In genomic region chr7:101223528-101223927, GRCh38 we compare ENCODE assay signal across 16 cellular contexts. TPM values are rescaled to one million over a fixed set of nuclear protein-coding genes. Genes with fewer than 3 reads are reported as not detected.
DNase-seq lines count a peak whose midpoint lies in the region; ATAC-seq and TF ChIP-seq lines count a peak whose summit lies in the region.
"Had no signal": no experiment of that assay in that cellular context is flagged by ENCODE, and none has a peak within 500 bp of the region (broad histone marks: within the 10 kb centered on the region; RNA-seq: fewer than 3 reads in every experiment).

No MANE protein-coding gene starts in this region.

- intact Hi-C loops in activated naive CD4-positive, alpha-beta T cell treated with anti-CD3 and anti-CD28 coated beads for 36 hours (cut with micrococcal nuclease): no loop called here

- no peak for TF ChIP-seq CTCF in WERI-Rb-1 (IDR thresholded peaks at IDR 0.05; ENCODE audit: low read depth, low read length)
- no peak for TF ChIP-seq CTCF in neural crest cell (conservative IDR thresholded peaks at IDR 0.05)
- no peak for TF ChIP-seq CTCF in type B pancreatic cell (conservative IDR thresholded peaks at IDR 0.05)

- in situ Hi-C loops in ACHN (cut with HindIII; ENCODE audit: low pct_ligation_motif_present, low pct_unique_long_range_greater_than_20kb, low sequenced_read_pairs): no loop called here

- no peaks in the 10 kb centered on the region for H3K27me3 Mint-ChIP-seq in activated naive CD4-positive, alpha-beta T cell treated with anti-CD3 and anti-CD28 coated beads, Interleukin-2, amount 10 ng/mL, durations not matched to agents 7 days and 5 days
- H3K27me3 Mint-ChIP-seq in activated naive CD4-positive, alpha-beta T cell treated with anti-CD3 and anti-CD28 coated beads for 36 hours (ENCODE audit: low read depth): no peaks in the 10 kb centered on the region
- no peaks in the 10 kb centered on the region for H3K27me3 Mint-ChIP-seq in neural crest cell (ENCODE audit: low read depth)
- no peaks in the 10 kb centered on the region for H3K27me3 Mint-ChIP-seq in type B pancreatic cell
- H3K27me3 Mint-ChIP-seq: CD4-positive, alpha-beta T cell had no signal

- H3K9me3 ChIP-seq in WERI-Rb-1 (ENCODE audit: severe bottlenecking): no peaks in the 10 kb centered on the region
- H3K9me3 ChIP-seq: BLaER1 treated with 17β-estradiol and CSF1 and Interleukin-3, amounts not matched to agents 10 nM and 100 nM had no signal

- CTCF ChIA-PET in activated naive CD4-positive, alpha-beta T cell treated with anti-CD3 and anti-CD28 coated beads, Interleukin-2, amount 10 ng/mL, durations not matched to agents 7 days and 5 days (lab: Charles Lee): no interaction called here
- CTCF ChIA-PET in activated naive CD4-positive, alpha-beta T cell treated with anti-CD3 and anti-CD28 coated beads for 36 hours (lab: Charles Lee): no interaction called here

- H3K36me3 Mint-ChIP-seq in activated naive CD4-positive, alpha-beta T cell treated with anti-CD3 and anti-CD28 coated beads, Interleukin-2, amount 10 ng/mL, durations not matched to agents 7 days and 5 days: peaks cover 45% of the 10 kb centered on the region
- peaks cover 11% of the 10 kb centered on the region for H3K36me3 Mint-ChIP-seq in activated naive CD4-positive, alpha-beta T cell treated with anti-CD3 and anti-CD28 coated beads for 36 hours (ENCODE audit: low read depth)
- H3K36me3 Mint-ChIP-seq in neural crest cell (ENCODE audit: low read depth): peaks cover 2% of the 10 kb centered on the region
- peaks cover 6% of the 10 kb centered on the region for H3K36me3 Mint-ChIP-seq in type B pancreatic cell

- no peaks in the 10 kb centered on the region for H3K27me3 ChIP-seq in WERI-Rb-1 (ENCODE audit: insufficient read depth, low read depth, severe bottlenecking)
- H3K27me3 ChIP-seq: BLaER1 treated with 17β-estradiol and CSF1 and Interleukin-3, amounts not matched to agents 10 nM and 100 nM had no signal

- H3K4me3 Mint-ChIP-seq in activated naive CD4-positive, alpha-beta T cell treated with anti-CD3 and anti-CD28 coated beads, Interleukin-2, amount 10 ng/mL, durations not matched to agents 7 days and 5 days: no peak overlapping the region
- no peak overlapping the region for H3K4me3 Mint-ChIP-seq in activated naive CD4-positive, alpha-beta T cell treated with anti-CD3 and anti-CD28 coated beads for 36 hours
- H3K4me3 Mint-ChIP-seq in neural crest cell (no peak overlapping the region), type B pancreatic cell (no peak overlapping the region)
- H3K4me3 Mint-ChIP-seq: CD4-positive, alpha-beta T cell; H9 had no signal

- H3K4me1 Mint-ChIP-seq in activated naive CD4-positive, alpha-beta T cell treated with anti-CD3 and anti-CD28 coated beads, Interleukin-2, amount 10 ng/mL, durations not matched to agents 7 days and 5 days: peaks cover 24% of the 10 kb centered on the region
- H3K4me1 Mint-ChIP-seq in activated naive CD4-positive, alpha-beta T cell treated with anti-CD3 and anti-CD28 coated beads for 36 hours (ENCODE audit: low read depth): peaks cover 20% of the 10 kb centered on the region
- H3K4me1 Mint-ChIP-seq in neural crest cell (peaks cover 5% of the 10 kb centered on the region), type B pancreatic cell (ENCODE audit: unreplicated experiment) (peaks cover 9% of the 10 kb centered on the region)

- H3K4me3 ChIP-seq in WERI-Rb-1 (ENCODE audit: low read depth, low read length): no peak overlapping the region
- H3K4me3 ChIP-seq: BLaER1 treated with 17β-estradiol and CSF1 and Interleukin-3, amounts not matched to agents 10 nM and 100 nM had no signal

- H3K27ac Mint-ChIP-seq in activated naive CD4-positive, alpha-beta T cell treated with anti-CD3 and anti-CD28 coated beads, Interleukin-2, amount 10 ng/mL, durations not matched to agents 7 days and 5 days: peak overlapping the region; percentile 45
- H3K27ac Mint-ChIP-seq in activated naive CD4-positive, alpha-beta T cell treated with anti-CD3 and anti-CD28 coated beads for 36 hours: no peak overlapping the region
- H3K27ac Mint-ChIP-seq in neural crest cell (ENCODE audit: unreplicated experiment): peak overlapping the region; percentile 43
- H3K27ac Mint-ChIP-seq in type B pancreatic cell: no peak overlapping the region
- H3K27ac Mint-ChIP-seq: CD4-positive, alpha-beta T cell; H9 had no signal

- H3K36me3 ChIP-seq in WERI-Rb-1: peaks cover 46% of the 10 kb centered on the region

- H3K27ac ChIP-seq in WERI-Rb-1: peak overlapping the region; percentile 85
- H3K27ac ChIP-seq: BLaER1 treated with 17β-estradiol and CSF1 and Interleukin-3, amounts not matched to agents 10 nM and 100 nM had no signal

- no peaks in the 10 kb centered on the region for H3K9me3 Mint-ChIP-seq in activated naive CD4-positive, alpha-beta T cell treated with anti-CD3 and anti-CD28 coated beads, Interleukin-2, amount 10 ng/mL, durations not matched to agents 7 days and 5 days
- no peaks in the 10 kb centered on the region for H3K9me3 Mint-ChIP-seq in activated naive CD4-positive, alpha-beta T cell treated with anti-CD3 and anti-CD28 coated beads for 36 hours
- H3K9me3 Mint-ChIP-seq in neural crest cell (no peaks in the 10 kb centered on the region), type B pancreatic cell (no peaks in the 10 kb centered on the region)
- H3K9me3 Mint-ChIP-seq: CD4-positive, alpha-beta T cell; H9 had no signal

- no peak for DNase-seq in activated naive CD4-positive, alpha-beta T cell treated with anti-CD3 and anti-CD28 coated beads, Interleukin-2, amount 10 ng/mL, durations not matched to agents 7 days and 5 days
- DNase-seq in activated naive CD4-positive, alpha-beta T cell treated with anti-CD3 and anti-CD28 coated beads for 36 hours: no peak
- no peak for DNase-seq in WERI-Rb-1
- no peak for DNase-seq in neural crest cell (ENCODE audit: low read depth, low spot score)
- DNase-seq in type B pancreatic cell (ENCODE audit: extremely low spot score, unreplicated experiment): peak; percentile 65
- DNase-seq in ACHN: no peak
- no peak for DNase-seq in activated T-cell treated with anti-CD3 and anti-CD28 coated beads for 4 hours
- DNase-seq: 8988T; Calu3; CD4-positive, alpha-beta T cell; DMS79 treated with DMSO at 0.1 percent for 48 hours; EL; GOT3; H9 had no signal

- ATAC-seq in HG03139 (IDR thresholded peaks at IDR 0.05; ENCODE audit: unreplicated experiment): no peak

RNA-seq across cellular contexts. Expression of gene ZNHIT1, which starts 5.6 kb away (rescaled TPM):
- total RNA-seq in activated naive CD4-positive, alpha-beta T cell treated with anti-CD3 and anti-CD28 coated beads for 36 hours: 10 to 100 TPM; 31.7 to 35.3 TPM
- total RNA-seq in neural crest cell (53.3 and 53.7 TPM in 2 replicates), type B pancreatic cell (ENCODE audit: low replicate concordance) (61.1 and 68.7 TPM in 2 replicates)

RNA-seq across cellular contexts. Expression of gene PLOD3, which starts 6.1 kb away (rescaled TPM):
- total RNA-seq in activated naive CD4-positive, alpha-beta T cell treated with anti-CD3 and anti-CD28 coated beads for 36 hours: 10 to 100 TPM; 18.8 to 19.7 TPM
- total RNA-seq in neural crest cell (86.9 and 98.0 TPM in 2 replicates), type B pancreatic cell (ENCODE audit: low replicate concordance) (37.5 and 65.7 TPM in 2 replicates)

RNA-seq across cellular contexts. Expression of gene CLDN15, which starts 14.1 kb away (rescaled TPM):
- total RNA-seq in activated naive CD4-positive, alpha-beta T cell treated with anti-CD3 and anti-CD28 coated beads for 36 hours: 10 to 100 TPM in 1 of 2 experiments, 1 to 10 TPM in 1; 9.8 to 11.1 TPM
- 9.1 and 10.4 TPM in 2 replicates for total RNA-seq in neural crest cell
- total RNA-seq in type B pancreatic cell (ENCODE audit: low replicate concordance): 9.5 and 16.3 TPM in 2 replicates

RNA-seq across cellular contexts. Expression of gene FIS1, which starts 21.4 kb away (rescaled TPM):
- 10 to 100 TPM; 84.2 to 84.3 TPM for total RNA-seq in activated naive CD4-positive, alpha-beta T cell treated with anti-CD3 and anti-CD28 coated beads for 36 hours
- total RNA-seq in neural crest cell: 104 and 106 TPM in 2 replicates
- total RNA-seq in type B pancreatic cell (ENCODE audit: low replicate concordance): 110 and 114 TPM in 2 replicates

RNA-seq across cellular contexts. Expression of gene MOGAT3, which starts 22.7 kb away (rescaled TPM):
- total RNA-seq in activated naive CD4-positive, alpha-beta T cell treated with anti-CD3 and anti-CD28 coated beads for 36 hours: not detected
- total RNA-seq in neural crest cell: not detected in 2 replicates
- 0.94 and 1.1 TPM in 2 replicates for total RNA-seq in type B pancreatic cell (ENCODE audit: low replicate concordance)
- total RNA-seq: Calu3 had no signal

Comparison
In these comparisons a context has a peak if more than half of its experiments do, and no peak if none do; other contexts are left out.
1. H3K27ac Mint-ChIP-seq: peak in activated naive CD4-positive, alpha-beta T cell treated with anti-CD3 and anti-CD28 coated beads, Interleukin-2, amount 10 ng/mL, durations not matched to agents 7 days and 5 days (single experiment) and neural crest cell (single experiment); none in activated naive CD4-positive, alpha-beta T cell treated with anti-CD3 and anti-CD28 coated beads for 36 hours (single experiment) and type B pancreatic cell (single experiment).